ENCODE assay signal across 28 cellular contexts in the genomic region with DNA sequence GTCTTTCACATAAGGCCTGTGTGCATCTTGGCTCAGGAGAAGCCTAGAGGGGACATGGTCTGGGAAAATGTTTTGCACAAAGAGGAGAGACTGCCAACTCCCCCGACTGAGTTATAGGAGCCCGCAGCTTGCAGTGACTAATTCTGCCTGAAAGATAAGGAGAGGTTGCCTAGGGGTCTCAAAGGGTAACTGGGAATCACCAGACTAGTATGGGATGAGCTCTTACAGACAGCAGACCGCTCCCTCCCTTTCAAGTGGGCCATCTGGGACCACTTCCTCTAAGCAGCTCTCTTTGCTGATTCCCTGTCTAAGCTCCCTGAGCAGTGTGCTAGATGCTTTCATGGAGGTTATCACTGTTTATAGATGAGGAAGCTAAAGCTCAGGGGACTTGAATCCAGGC.
"Had no signal": no experiment of that assay in that cellular context is flagged by ENCODE, and none has a peak within 500 bp of the region (broad histone marks: within the 10 kb centered on the region; RNA-seq: fewer than 3 reads in every experiment).

No MANE protein-coding gene starts in this region.

- H3K27me3 Mint-ChIP-seq: activated CD8-positive, alpha-beta memory T cell treated with anti-CD3 and anti-CD28 coated beads, Interleukin-2, amount 10 ng/mL, durations not matched to agents 7 days and 5 days; activated naive CD8-positive, alpha-beta T cell treated with anti-CD3 and anti-CD28 coated beads, Interleukin-2, amount 50 U/mL, for 24 hours had no signal

- H3K9me3 Mint-ChIP-seq: activated naive CD4-positive, alpha-beta T cell treated with anti-CD3 and anti-CD28 coated beads, Interleukin-2, amount 50 U/mL, for 24 hours; activated naive CD8-positive, alpha-beta T cell treated with anti-CD3 and anti-CD28 coated beads, Interleukin-2, amount 50 U/mL, for 24 hours; activated T-helper 2 cell treated with anti-CD3 and anti-CD28 coated beads, Interferon-gamma antibody, Interleukin-2, Interleukin-4, amounts not matched to agents 10 μg/mL and 5 μg/mL and 100 μg/mL, durations not matched to agents 14 hours and 24 hours and 36 hours; stimulated activated naive CD8-positive, alpha-beta T cell treated with anti-CD3 and anti-CD28 coated beads, Interleukin-15, amount 100 ng/mL, for 72 hours; T-helper 2 cell treated with Interferon-gamma antibody and Interleukin-4, amounts not matched to agents 5 μg/mL and 100 μg/mL, for 36 hours had no signal

- DNase-seq: activated CD4-positive, alpha-beta T cell treated with anti-CD3 and anti-CD28 coated beads for 36 hours; activated CD4-positive, CD25-positive, alpha-beta regulatory T cell; activated CD8-positive, alpha-beta memory T cell treated with anti-CD3 and anti-CD28 coated beads, Interleukin-2, amount 10 ng/mL, durations not matched to agents 7 days and 5 days; activated CD8-positive, alpha-beta T cell treated with anti-CD3 and anti-CD28 coated beads, Interleukin-2, amount 10 ng/mL, durations not matched to agents 7 days and 5 days; activated naive CD8-positive, alpha-beta T cell treated with anti-CD3 and anti-CD28 coated beads, Interleukin-2, amount 50 U/mL, for 24 hours; activated T-cell treated with anti-CD3 and anti-CD28 coated beads, Interleukin-2, amount 50 U/mL, for 48 hours; dermis blood vessel endothelial cell; effector CD4-positive, alpha-beta T cell; foreskin melanocyte; left cardiac atrium; left ventricle myocardium superior; mammary epithelial cell; midbrain; naive thymus-derived CD4-positive, alpha-beta T cell; pancreas; retina; stimulated activated CD4-positive, alpha-beta T cell treated with anti-CD3 and anti-CD28 coated beads, Interleukin-4, amount 100 ng/mL, for 24 hours; stimulated activated naive CD8-positive, alpha-beta T cell treated with anti-CD3 and anti-CD28 coated beads, Interleukin-15, amount 100 ng/mL, for 72 hours; substantia nigra; upper lobe of right lung had no signal

- H3K36me3 Mint-ChIP-seq: activated CD8-positive, alpha-beta memory T cell treated with anti-CD3 and anti-CD28 coated beads, Interleukin-2, amount 10 ng/mL, durations not matched to agents 7 days and 5 days; activated naive CD4-positive, alpha-beta T cell treated with anti-CD3 and anti-CD28 coated beads, Interleukin-2, amount 50 U/mL, for 24 hours; naive thymus-derived CD4-positive, alpha-beta T cell; stimulated activated effector memory CD8-positive, alpha-beta T cell treated with anti-CD3 and anti-CD28 coated beads, Interleukin-12 subunit alpha, Interleukin-12 subunit beta, amount 100 ng/mL, for 72 hours had no signal

- H3K4me1 ChIP-seq: pancreas, prostate gland, upper lobe of right lung had no signal

- H3K27me3 ChIP-seq: esophagus muscularis mucosa, pancreas, upper lobe of right lung had no signal

- H3K4me3 Mint-ChIP-seq: activated CD4-positive, alpha-beta T cell treated with anti-CD3 and anti-CD28 coated beads for 36 hours; activated CD8-positive, alpha-beta memory T cell treated with anti-CD3 and anti-CD28 coated beads, Interleukin-2, amount 10 ng/mL, durations not matched to agents 7 days and 5 days; activated CD8-positive, alpha-beta T cell treated with anti-CD3 and anti-CD28 coated beads, Interleukin-2, amount 10 ng/mL, durations not matched to agents 7 days and 5 days; activated naive CD4-positive, alpha-beta T cell treated with anti-CD3 and anti-CD28 coated beads, Interleukin-2, amount 50 U/mL, for 24 hours; activated naive CD8-positive, alpha-beta T cell treated with anti-CD3 and anti-CD28 coated beads, Interleukin-2, amount 50 U/mL, for 24 hours; naive thymus-derived CD4-positive, alpha-beta T cell; stimulated activated effector memory CD8-positive, alpha-beta T cell treated with anti-CD3 and anti-CD28 coated beads, Interleukin-12 subunit alpha, Interleukin-12 subunit beta, amount 100 ng/mL, for 72 hours; stimulated activated naive CD8-positive, alpha-beta T cell treated with anti-CD3 and anti-CD28 coated beads, Interleukin-15, amount 100 ng/mL, for 72 hours; T-helper 2 cell treated with Interferon-gamma antibody and Interleukin-4, amounts not matched to agents 5 μg/mL and 100 μg/mL, for 36 hours had no signal

- H3K4me1 Mint-ChIP-seq: activated CD4-positive, alpha-beta T cell treated with anti-CD3 and anti-CD28 coated beads for 36 hours; activated CD8-positive, alpha-beta memory T cell treated with anti-CD3 and anti-CD28 coated beads, Interleukin-2, amount 10 ng/mL, durations not matched to agents 7 days and 5 days; activated naive CD4-positive, alpha-beta T cell treated with anti-CD3 and anti-CD28 coated beads, Interleukin-2, amount 50 U/mL, for 24 hours; activated naive CD8-positive, alpha-beta T cell treated with anti-CD3 and anti-CD28 coated beads, Interleukin-2, amount 50 U/mL, for 24 hours; naive thymus-derived CD4-positive, alpha-beta T cell; stimulated activated effector memory CD8-positive, alpha-beta T cell treated with anti-CD3 and anti-CD28 coated beads, Interleukin-12 subunit alpha, Interleukin-12 subunit beta, amount 100 ng/mL, for 72 hours; stimulated activated naive CD8-positive, alpha-beta T cell treated with anti-CD3 and anti-CD28 coated beads, Interleukin-15, amount 100 ng/mL, for 72 hours had no signal

- H3K9me3 ChIP-seq: esophagus muscularis mucosa, pancreas, prostate gland, upper lobe of right lung had no signal

- H3K27ac ChIP-seq: esophagus muscularis mucosa, pancreas, prostate gland, skin epidermis, upper lobe of right lung had no signal

- H3K4me3 ChIP-seq: esophagus muscularis mucosa, pancreas, prostate gland, skin epidermis, upper lobe of right lung had no signal

- H3K27ac Mint-ChIP-seq: activated CD4-positive, alpha-beta T cell treated with anti-CD3 and anti-CD28 coated beads for 36 hours; activated CD8-positive, alpha-beta memory T cell treated with anti-CD3 and anti-CD28 coated beads, Interleukin-2, amount 10 ng/mL, durations not matched to agents 7 days and 5 days; activated CD8-positive, alpha-beta T cell treated with anti-CD3 and anti-CD28 coated beads, Interleukin-2, amount 10 ng/mL, durations not matched to agents 7 days and 5 days; activated naive CD4-positive, alpha-beta T cell treated with anti-CD3 and anti-CD28 coated beads, Interleukin-2, amount 50 U/mL, for 24 hours; activated naive CD8-positive, alpha-beta T cell treated with anti-CD3 and anti-CD28 coated beads, Interleukin-2, amount 50 U/mL, for 24 hours; activated T-helper 2 cell treated with anti-CD3 and anti-CD28 coated beads, Interferon-gamma antibody, Interleukin-2, Interleukin-4, amounts not matched to agents 10 μg/mL and 5 μg/mL and 100 μg/mL, durations not matched to agents 14 hours and 24 hours and 36 hours; naive thymus-derived CD4-positive, alpha-beta T cell; stimulated activated effector memory CD8-positive, alpha-beta T cell treated with anti-CD3 and anti-CD28 coated beads, Interleukin-12 subunit alpha, Interleukin-12 subunit beta, amount 100 ng/mL, for 72 hours; stimulated activated naive CD8-positive, alpha-beta T cell treated with anti-CD3 and anti-CD28 coated beads, Interleukin-15, amount 100 ng/mL, for 72 hours; T-helper 2 cell treated with Interferon-gamma antibody and Interleukin-4, amounts not matched to agents 5 μg/mL and 100 μg/mL, for 36 hours had no signal

- ATAC-seq: activated CD4-positive, alpha-beta T cell treated with anti-CD3 and anti-CD28 coated beads for 36 hours; activated CD8-positive, alpha-beta memory T cell treated with anti-CD3 and anti-CD28 coated beads, Interleukin-2, amount 10 ng/mL, durations not matched to agents 7 days and 5 days; activated CD8-positive, alpha-beta T cell treated with anti-CD3 and anti-CD28 coated beads, Interleukin-2, amount 10 ng/mL, durations not matched to agents 7 days and 5 days; activated naive CD8-positive, alpha-beta T cell treated with anti-CD3 and anti-CD28 coated beads, Interleukin-2, amount 50 U/mL, for 24 hours; left cardiac atrium; left ventricle myocardium superior; naive thymus-derived CD4-positive, alpha-beta T cell; pancreas; sciatic nerve; stimulated activated effector memory CD8-positive, alpha-beta T cell treated with anti-CD3 and anti-CD28 coated beads, Interleukin-12 subunit alpha, Interleukin-12 subunit beta, amount 100 ng/mL, for 72 hours; stimulated activated naive CD8-positive, alpha-beta T cell treated with anti-CD3 and anti-CD28 coated beads, Interleukin-15, amount 100 ng/mL, for 72 hours; upper lobe of right lung had no signal

- H3K36me3 ChIP-seq: esophagus muscularis mucosa, pancreas, prostate gland, upper lobe of right lung had no signal
